ENCODE assay signal across 1 cellular context in the genomic region with DNA sequence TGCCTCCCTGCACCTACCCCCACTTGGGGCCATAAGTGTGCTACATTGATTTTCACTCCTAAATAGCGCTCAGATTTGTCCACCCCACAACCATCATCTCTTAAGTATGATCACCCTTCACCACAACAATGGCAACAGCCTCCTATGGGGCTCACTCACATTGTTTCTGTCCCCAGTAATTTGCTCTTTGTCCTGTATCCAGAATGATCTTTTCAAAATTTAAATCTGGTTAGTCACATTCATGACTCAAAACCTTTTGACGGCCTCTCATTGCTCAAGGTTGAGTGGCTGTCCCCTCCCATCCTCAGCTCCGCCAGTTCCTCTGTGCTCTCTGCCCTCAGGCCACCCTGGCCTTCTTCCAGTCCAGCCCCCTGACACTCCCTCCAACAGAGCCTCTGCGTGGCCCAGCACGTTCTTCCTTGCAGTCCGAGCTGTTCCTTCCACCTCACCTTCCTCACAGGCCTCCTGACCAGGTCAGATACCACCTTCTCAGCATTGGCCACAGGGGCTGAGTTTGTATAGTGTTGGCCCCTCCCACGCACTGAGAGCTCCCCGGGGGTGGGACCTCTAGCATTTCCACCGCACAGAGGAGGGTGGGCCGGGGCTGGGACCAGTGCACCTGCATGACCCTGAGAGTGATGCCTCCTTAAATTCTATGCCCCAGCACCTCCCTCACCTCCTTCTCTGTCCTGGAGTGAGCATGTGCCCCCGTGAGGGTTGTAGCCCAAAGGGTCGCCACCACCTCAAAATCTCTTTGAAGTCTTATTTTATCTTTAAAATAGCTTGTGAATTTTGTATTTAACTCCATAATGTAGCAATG.
TF ChIP-seq lines count a peak whose summit lies in the region.

No MANE protein-coding gene starts in this region.

TF ChIP-seq in K562, 482 proteins besides CTCF, POLR2A, EP300 and RAD21 (continued from another document):
- TF ChIP-seq EWSR1 (IDR thresholded peaks at IDR 0.05; ENCODE audit: borderline replicate concordance, low read depth, partially characterized antibody) (no peak), ZFPM2 (CRISPR knock-in tag; IDR thresholded peaks at IDR 0.05) (no peak), PHF20 (IDR thresholded peaks at IDR 0.05; ENCODE audit: partially characterized antibody) (no peak), MCM2 (IDR thresholded peaks at IDR 0.05; ENCODE audit: low read depth) (no peak), PHTF2 (CRISPR knock-in tag; IDR thresholded peaks at IDR 0.05) (no peak), ZNF311 (CRISPR knock-in tag; IDR thresholded peaks at IDR 0.05) (no peak), PHF21A (IDR thresholded peaks at IDR 0.05; ENCODE audit: borderline replicate concordance, low read depth) (peak; percentile 48; the same call in 1 of the 2 replicates), SMAD4 (CRISPR knock-in tag; conservative IDR thresholded peaks at IDR 0.05) (no peak), ZNF165 (CRISPR knock-in tag; IDR thresholded peaks at IDR 0.05; ENCODE audit: borderline replicate concordance) (no peak), EGR1 (conservative IDR thresholded peaks at IDR 0.05) (peak; percentile 41), ZNF41 (CRISPR knock-in tag; conservative IDR thresholded peaks at IDR 0.05) (no peak), KDM1A (IDR thresholded peaks at IDR 0.05) (peak; percentile 56 to 61; a peak in 3 of 4 replicates), ZBTB1 (CRISPR knock-in tag; IDR thresholded peaks at IDR 0.05; ENCODE audit: borderline replicate concordance, low read depth) (no peak), ZNF239 (CRISPR knock-in tag; IDR thresholded peaks at IDR 0.05) (no peak), ZNF146 (CRISPR knock-in tag; IDR thresholded peaks at IDR 0.05; ENCODE audit: unreplicated experiment) (no peak), FOXK1 (CRISPR knock-in tag; IDR thresholded peaks at IDR 0.05; ENCODE audit: borderline replicate concordance) (no peak), DDX20 (tag; IDR thresholded peaks at IDR 0.05; ENCODE audit: low read depth) (no peak), TBL1XR1 (IDR thresholded peaks at IDR 0.05; ENCODE audit: low read length in 2 of 2) (no peak)
- TF ChIP-seq, protein P1, sequence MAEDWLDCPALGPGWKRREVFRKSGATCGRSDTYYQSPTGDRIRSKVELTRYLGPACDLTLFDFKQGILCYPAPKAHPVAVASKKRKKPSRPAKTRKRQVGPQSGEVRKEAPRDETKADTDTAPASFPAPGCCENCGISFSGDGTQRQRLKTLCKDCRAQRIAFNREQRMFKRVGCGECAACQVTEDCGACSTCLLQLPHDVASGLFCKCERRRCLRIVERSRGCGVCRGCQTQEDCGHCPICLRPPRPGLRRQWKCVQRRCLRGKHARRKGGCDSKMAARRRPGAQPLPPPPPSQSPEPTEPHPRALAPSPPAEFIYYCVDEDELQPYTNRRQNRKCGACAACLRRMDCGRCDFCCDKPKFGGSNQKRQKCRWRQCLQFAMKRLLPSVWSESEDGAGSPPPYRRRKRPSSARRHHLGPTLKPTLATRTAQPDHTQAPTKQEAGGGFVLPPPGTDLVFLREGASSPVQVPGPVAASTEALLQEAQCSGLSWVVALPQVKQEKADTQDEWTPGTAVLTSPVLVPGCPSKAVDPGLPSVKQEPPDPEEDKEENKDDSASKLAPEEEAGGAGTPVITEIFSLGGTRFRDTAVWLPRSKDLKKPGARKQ (CRISPR knock-in tag; IDR thresholded peaks at IDR 0.05): no peak
- TF ChIP-seq, protein P2, sequence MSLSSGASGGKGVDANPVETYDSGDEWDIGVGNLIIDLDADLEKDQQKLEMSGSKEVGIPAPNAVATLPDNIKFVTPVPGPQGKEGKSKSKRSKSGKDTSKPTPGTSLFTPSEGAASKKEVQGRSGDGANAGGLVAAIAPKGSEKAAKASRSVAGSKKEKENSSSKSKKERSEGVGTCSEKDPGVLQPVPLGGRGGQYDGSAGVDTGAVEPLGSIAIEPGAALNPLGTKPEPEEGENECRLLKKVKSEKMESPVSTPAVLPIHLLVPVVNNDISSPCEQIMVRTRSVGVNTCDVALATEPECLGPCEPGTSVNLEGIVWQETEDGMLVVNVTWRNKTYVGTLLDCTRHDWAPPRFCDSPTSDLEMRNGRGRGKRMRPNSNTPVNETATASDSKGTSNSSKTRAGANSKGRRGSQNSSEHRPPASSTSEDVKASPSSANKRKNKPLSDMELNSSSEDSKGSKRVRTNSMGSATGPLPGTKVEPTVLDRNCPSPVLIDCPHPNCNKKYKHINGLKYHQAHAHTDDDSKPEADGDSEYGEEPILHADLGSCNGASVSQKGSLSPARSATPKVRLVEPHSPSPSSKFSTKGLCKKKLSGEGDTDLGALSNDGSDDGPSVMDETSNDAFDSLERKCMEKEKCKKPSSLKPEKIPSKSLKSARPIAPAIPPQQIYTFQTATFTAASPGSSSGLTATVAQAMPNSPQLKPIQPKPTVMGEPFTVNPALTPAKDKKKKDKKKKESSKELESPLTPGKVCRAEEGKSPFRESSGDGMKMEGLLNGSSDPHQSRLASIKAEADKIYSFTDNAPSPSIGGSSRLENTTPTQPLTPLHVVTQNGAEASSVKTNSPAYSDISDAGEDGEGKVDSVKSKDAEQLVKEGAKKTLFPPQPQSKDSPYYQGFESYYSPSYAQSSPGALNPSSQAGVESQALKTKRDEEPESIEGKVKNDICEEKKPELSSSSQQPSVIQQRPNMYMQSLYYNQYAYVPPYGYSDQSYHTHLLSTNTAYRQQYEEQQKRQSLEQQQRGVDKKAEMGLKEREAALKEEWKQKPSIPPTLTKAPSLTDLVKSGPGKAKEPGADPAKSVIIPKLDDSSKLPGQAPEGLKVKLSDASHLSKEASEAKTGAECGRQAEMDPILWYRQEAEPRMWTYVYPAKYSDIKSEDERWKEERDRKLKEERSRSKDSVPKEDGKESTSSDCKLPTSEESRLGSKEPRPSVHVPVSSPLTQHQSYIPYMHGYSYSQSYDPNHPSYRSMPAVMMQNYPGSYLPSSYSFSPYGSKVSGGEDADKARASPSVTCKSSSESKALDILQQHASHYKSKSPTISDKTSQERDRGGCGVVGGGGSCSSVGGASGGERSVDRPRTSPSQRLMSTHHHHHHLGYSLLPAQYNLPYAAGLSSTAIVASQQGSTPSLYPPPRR (CRISPR knock-in tag; IDR thresholded peaks at IDR 0.05; ENCODE audit: borderline replicate concordance): no peak
- TF ChIP-seq, protein P3, sequence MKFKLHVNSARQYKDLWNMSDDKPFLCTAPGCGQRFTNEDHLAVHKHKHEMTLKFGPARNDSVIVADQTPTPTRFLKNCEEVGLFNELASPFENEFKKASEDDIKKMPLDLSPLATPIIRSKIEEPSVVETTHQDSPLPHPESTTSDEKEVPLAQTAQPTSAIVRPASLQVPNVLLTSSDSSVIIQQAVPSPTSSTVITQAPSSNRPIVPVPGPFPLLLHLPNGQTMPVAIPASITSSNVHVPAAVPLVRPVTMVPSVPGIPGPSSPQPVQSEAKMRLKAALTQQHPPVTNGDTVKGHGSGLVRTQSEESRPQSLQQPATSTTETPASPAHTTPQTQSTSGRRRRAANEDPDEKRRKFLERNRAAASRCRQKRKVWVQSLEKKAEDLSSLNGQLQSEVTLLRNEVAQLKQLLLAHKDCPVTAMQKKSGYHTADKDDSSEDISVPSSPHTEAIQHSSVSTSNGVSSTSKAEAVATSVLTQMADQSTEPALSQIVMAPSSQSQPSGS (CRISPR knock-in tag; IDR thresholded peaks at IDR 0.05): no peak
